ENCODE assay signal across 29 cellular contexts in the genomic region with DNA sequence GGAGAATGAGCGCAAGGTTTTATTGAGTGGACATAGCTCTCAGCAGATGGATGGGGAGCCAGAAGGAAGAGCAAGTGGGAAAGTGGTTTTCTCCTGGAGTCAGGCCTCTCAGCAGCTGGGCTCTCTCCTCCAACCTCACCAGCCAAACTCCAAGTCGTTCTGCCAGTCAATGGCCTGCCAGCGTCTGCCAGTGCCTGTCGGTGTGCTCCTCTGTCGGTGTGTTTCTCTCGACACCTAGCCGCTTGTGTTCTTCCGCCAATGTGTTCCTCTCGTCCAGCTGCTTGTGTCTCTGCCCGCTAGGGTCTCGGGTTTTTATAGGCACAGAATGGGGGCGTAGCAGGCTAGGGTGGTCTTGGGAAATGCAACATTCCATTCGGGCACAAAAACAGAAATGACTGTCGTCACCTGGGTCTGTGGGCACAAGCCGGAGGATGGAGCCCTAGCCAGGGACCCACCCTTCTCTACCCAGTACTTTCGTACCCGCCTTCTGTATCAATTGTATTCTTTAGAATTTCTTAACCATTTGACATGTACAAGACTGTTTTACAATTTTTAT.
"Had no signal": no experiment of that assay in that cellular context is flagged by ENCODE, and none has a peak within 500 bp of the region (broad histone marks: within the 10 kb centered on the region; RNA-seq: fewer than 3 reads in every experiment).

No MANE protein-coding gene starts in this region.

- H3K27ac Mint-ChIP-seq: dendritic cell treated with granulocyte-macrophage colony-stimulating factor and Interleukin-4, amounts not matched to agents 40 ng/mL and 50 ng/mL, for 4 days; endodermal cell; mesothelial cell of epicardium; naive B cell; nephron; neural progenitor cell; stimulated activated effector memory CD8-positive, alpha-beta T cell treated with anti-CD3 and anti-CD28 coated beads, Interleukin-12 subunit alpha, Interleukin-12 subunit beta, amount 100 ng/mL, for 72 hours; type B pancreatic cell had no signal

- H3K4me1 Mint-ChIP-seq: endodermal cell; mesothelial cell of epicardium; naive B cell; nephron; neural progenitor cell; stimulated activated effector memory CD8-positive, alpha-beta T cell treated with anti-CD3 and anti-CD28 coated beads, Interleukin-12 subunit alpha, Interleukin-12 subunit beta, amount 100 ng/mL, for 72 hours had no signal

- H3K4me3 Mint-ChIP-seq: dendritic cell treated with granulocyte-macrophage colony-stimulating factor and Interleukin-4, amounts not matched to agents 40 ng/mL and 50 ng/mL, for 4 days; endodermal cell; mesothelial cell of epicardium; naive B cell; nephron; neural progenitor cell; stimulated activated effector memory CD8-positive, alpha-beta T cell treated with anti-CD3 and anti-CD28 coated beads, Interleukin-12 subunit alpha, Interleukin-12 subunit beta, amount 100 ng/mL, for 72 hours; type B pancreatic cell had no signal

- H2AFZ ChIP-seq: neural progenitor cell had no signal

- H3K27me3 ChIP-seq: colonic mucosa, gastrocnemius medialis, left lung, neural progenitor cell, ovary, stomach, tibial artery had no signal

- H3K4me1 ChIP-seq: colonic mucosa, gastrocnemius medialis, left lung, neural progenitor cell, stomach, tibial artery had no signal

- FAIRE-seq: keratinocyte had no signal

- H3K4me2 ChIP-seq: neural progenitor cell, smooth muscle cell had no signal

- H3K9me3 ChIP-seq: colonic mucosa, gastrocnemius medialis, mucosa of descending colon, ovary, stomach, tibial artery had no signal

- DNase-seq: colonic mucosa; effector CD8-positive, alpha-beta T cell; endodermal cell; foreskin fibroblast; gastrocnemius medialis; head of caudate nucleus; mesenchymal stem cell; mucosa of descending colon; naive B cell; nucleus accumbens; ovary; retina; stimulated activated CD4-positive, alpha-beta T cell treated with anti-CD3 and anti-CD28 coated beads, Interleukin-2, amount 100 ng/mL, for 24 hours; stimulated activated CD4-positive, alpha-beta T cell treated with anti-CD3 and anti-CD28 coated beads, Interleukin-4, amount 100 ng/mL, for 24 hours; stimulated activated naive CD4-positive, alpha-beta T cell treated with Interleukin-2 at 50 U/mL for 16 hours; stomach; tibial artery had no signal

- H3K9me3 Mint-ChIP-seq: nephron, neural progenitor cell, type B pancreatic cell had no signal

- ATAC-seq: esophagus mucosa; gastrocnemius medialis; left lung; mucosa of descending colon; sciatic nerve; stimulated activated effector memory CD8-positive, alpha-beta T cell treated with anti-CD3 and anti-CD28 coated beads, Interleukin-12 subunit alpha, Interleukin-12 subunit beta, amount 100 ng/mL, for 72 hours had no signal

- H3K27ac ChIP-seq: colonic mucosa, epithelial cell of prostate, gastrocnemius medialis, left lung, neural progenitor cell, ovary, stomach, tibial artery had no signal

- H3K4me3 ChIP-seq: colonic mucosa, gastrocnemius medialis, left lung, mucosa of descending colon, neural progenitor cell, ovary, smooth muscle cell, stomach, tibial artery had no signal

- H3K9ac ChIP-seq: neural progenitor cell had no signal

- H3K36me3 ChIP-seq: colonic mucosa, gastrocnemius medialis, left lung, neural progenitor cell, ovary, stomach, tibial artery had no signal

- H3K36me3 Mint-ChIP-seq: mesothelial cell of epicardium; naive B cell; neural progenitor cell; stimulated activated effector memory CD8-positive, alpha-beta T cell treated with anti-CD3 and anti-CD28 coated beads, Interleukin-12 subunit alpha, Interleukin-12 subunit beta, amount 100 ng/mL, for 72 hours; type B pancreatic cell had no signal

- H3K27me3 Mint-ChIP-seq: dendritic cell treated with granulocyte-macrophage colony-stimulating factor and Interleukin-4, amounts not matched to agents 40 ng/mL and 50 ng/mL, for 4 days; naive B cell; type B pancreatic cell had no signal
